Comparison of ENCODE assay signal across 1 cellular context in the genomic region with DNA sequence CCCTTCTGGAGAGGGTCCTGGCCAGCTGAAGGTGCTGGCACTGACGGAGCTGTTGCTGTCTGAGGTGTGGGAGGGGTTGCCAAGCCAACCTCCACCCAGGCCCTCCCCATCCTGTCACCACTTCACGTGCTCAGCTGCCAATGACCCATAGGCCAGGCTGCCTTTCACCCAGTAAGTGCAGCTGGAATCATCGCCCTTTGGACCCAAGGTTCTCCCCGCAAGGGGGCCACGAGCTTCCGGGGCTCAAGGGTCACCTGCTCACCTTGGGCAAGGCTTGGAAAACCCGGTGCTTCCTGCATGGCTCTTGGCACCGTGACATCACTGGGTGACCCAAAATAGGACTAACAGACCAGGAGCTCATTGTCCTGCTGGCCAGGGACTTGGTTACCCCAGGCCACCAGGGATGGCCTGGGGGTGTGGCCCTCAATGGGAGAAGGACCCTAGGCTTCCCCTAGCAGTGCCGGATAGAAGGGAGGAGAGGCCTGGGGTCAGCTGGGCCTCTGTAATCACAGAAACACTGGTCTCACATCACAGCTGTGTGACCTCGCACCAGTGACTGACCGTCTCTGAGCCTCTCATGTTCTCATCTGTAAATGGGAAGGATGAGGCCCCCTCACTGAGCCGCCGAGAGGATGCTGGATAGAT.
A peak's percentile ranks its signal among the peaks of the same experiment; 100 is the strongest.
TF ChIP-seq lines count a peak whose summit lies in the region.

No MANE protein-coding gene starts in this region.

TF ChIP-seq in HepG2, 621 proteins besides CTCF, POLR2A, EP300 and RAD21 (continued from another document and continues in another):
- TF ChIP-seq, protein P1, sequence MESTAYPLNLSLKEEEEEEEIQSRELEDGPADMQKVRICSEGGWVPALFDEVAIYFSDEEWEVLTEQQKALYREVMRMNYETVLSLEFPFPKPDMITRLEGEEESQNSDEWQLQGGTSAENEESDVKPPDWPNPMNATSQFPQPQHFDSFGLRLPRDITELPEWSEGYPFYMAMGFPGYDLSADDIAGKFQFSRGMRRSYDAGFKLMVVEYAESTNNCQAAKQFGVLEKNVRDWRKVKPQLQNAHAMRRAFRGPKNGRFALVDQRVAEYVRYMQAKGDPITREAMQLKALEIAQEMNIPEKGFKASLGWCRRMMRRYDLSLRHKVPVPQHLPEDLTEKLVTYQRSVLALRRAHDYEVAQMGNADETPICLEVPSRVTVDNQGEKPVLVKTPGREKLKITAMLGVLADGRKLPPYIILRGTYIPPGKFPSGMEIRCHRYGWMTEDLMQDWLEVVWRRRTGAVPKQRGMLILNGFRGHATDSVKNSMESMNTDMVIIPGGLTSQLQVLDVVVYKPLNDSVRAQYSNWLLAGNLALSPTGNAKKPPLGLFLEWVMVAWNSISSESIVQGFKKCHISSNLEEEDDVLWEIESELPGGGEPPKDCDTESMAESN (CRISPR knock-in tag; conservative IDR thresholded peaks at IDR 0.05) = peak; percentile 95
- TF ChIP-seq, protein P2, sequence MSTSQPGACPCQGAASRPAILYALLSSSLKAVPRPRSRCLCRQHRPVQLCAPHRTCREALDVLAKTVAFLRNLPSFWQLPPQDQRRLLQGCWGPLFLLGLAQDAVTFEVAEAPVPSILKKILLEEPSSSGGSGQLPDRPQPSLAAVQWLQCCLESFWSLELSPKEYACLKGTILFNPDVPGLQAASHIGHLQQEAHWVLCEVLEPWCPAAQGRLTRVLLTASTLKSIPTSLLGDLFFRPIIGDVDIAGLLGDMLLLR (CRISPR knock-in tag; IDR thresholded peaks at IDR 0.05) = no peak; the same call in 1 of the 2 replicates
- TF ChIP-seq ZNF547 (CRISPR knock-in tag; IDR thresholded peaks at IDR 0.05) = no peak
- no peak for TF ChIP-seq MTF1 (CRISPR knock-in tag; IDR thresholded peaks at IDR 0.05)
- peak; percentile 58; the same call in 1 of the 2 replicates for TF ChIP-seq TOPORS (CRISPR knock-in tag; IDR thresholded peaks at IDR 0.05)
- 0 out of 2 replicates have a peak, but pooled peaks have one; percentile 33 for TF ChIP-seq ZNF777 (CRISPR knock-in tag; IDR thresholded peaks at IDR 0.05)
- TF ChIP-seq GATAD1 (CRISPR knock-in tag; IDR thresholded peaks at IDR 0.05) = peak; percentile 81
- TF ChIP-seq ZNF674 (CRISPR knock-in tag; IDR thresholded peaks at IDR 0.05; ENCODE audit: low read depth) = peak; percentile 71; the same call in 1 of the 2 replicates
- TF ChIP-seq, protein P3, sequence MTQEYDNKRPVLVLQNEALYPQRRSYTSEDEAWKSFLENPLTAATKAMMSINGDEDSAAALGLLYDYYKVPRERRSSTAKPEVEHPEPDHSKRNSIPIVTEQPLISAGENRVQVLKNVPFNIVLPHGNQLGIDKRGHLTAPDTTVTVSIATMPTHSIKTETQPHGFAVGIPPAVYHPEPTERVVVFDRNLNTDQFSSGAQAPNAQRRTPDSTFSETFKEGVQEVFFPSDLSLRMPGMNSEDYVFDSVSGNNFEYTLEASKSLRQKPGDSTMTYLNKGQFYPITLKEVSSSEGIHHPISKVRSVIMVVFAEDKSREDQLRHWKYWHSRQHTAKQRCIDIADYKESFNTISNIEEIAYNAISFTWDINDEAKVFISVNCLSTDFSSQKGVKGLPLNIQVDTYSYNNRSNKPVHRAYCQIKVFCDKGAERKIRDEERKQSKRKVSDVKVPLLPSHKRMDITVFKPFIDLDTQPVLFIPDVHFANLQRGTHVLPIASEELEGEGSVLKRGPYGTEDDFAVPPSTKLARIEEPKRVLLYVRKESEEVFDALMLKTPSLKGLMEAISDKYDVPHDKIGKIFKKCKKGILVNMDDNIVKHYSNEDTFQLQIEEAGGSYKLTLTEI (CRISPR knock-in tag; conservative IDR thresholded peaks at IDR 0.05) = no peak
- TF ChIP-seq KMT2B (CRISPR knock-in tag; IDR thresholded peaks at IDR 0.05) = no peak; the same call in 1 of the 2 replicates
- TF ChIP-seq HOXA7 (CRISPR knock-in tag; IDR thresholded peaks at IDR 0.05) = no peak
- no peak for TF ChIP-seq CENPX (CRISPR knock-in tag; IDR thresholded peaks at IDR 0.05)
- peak; percentile 92 for TF ChIP-seq ZNF644 (CRISPR knock-in tag; IDR thresholded peaks at IDR 0.05; ENCODE audit: low read depth)
- TF ChIP-seq, protein P4, sequence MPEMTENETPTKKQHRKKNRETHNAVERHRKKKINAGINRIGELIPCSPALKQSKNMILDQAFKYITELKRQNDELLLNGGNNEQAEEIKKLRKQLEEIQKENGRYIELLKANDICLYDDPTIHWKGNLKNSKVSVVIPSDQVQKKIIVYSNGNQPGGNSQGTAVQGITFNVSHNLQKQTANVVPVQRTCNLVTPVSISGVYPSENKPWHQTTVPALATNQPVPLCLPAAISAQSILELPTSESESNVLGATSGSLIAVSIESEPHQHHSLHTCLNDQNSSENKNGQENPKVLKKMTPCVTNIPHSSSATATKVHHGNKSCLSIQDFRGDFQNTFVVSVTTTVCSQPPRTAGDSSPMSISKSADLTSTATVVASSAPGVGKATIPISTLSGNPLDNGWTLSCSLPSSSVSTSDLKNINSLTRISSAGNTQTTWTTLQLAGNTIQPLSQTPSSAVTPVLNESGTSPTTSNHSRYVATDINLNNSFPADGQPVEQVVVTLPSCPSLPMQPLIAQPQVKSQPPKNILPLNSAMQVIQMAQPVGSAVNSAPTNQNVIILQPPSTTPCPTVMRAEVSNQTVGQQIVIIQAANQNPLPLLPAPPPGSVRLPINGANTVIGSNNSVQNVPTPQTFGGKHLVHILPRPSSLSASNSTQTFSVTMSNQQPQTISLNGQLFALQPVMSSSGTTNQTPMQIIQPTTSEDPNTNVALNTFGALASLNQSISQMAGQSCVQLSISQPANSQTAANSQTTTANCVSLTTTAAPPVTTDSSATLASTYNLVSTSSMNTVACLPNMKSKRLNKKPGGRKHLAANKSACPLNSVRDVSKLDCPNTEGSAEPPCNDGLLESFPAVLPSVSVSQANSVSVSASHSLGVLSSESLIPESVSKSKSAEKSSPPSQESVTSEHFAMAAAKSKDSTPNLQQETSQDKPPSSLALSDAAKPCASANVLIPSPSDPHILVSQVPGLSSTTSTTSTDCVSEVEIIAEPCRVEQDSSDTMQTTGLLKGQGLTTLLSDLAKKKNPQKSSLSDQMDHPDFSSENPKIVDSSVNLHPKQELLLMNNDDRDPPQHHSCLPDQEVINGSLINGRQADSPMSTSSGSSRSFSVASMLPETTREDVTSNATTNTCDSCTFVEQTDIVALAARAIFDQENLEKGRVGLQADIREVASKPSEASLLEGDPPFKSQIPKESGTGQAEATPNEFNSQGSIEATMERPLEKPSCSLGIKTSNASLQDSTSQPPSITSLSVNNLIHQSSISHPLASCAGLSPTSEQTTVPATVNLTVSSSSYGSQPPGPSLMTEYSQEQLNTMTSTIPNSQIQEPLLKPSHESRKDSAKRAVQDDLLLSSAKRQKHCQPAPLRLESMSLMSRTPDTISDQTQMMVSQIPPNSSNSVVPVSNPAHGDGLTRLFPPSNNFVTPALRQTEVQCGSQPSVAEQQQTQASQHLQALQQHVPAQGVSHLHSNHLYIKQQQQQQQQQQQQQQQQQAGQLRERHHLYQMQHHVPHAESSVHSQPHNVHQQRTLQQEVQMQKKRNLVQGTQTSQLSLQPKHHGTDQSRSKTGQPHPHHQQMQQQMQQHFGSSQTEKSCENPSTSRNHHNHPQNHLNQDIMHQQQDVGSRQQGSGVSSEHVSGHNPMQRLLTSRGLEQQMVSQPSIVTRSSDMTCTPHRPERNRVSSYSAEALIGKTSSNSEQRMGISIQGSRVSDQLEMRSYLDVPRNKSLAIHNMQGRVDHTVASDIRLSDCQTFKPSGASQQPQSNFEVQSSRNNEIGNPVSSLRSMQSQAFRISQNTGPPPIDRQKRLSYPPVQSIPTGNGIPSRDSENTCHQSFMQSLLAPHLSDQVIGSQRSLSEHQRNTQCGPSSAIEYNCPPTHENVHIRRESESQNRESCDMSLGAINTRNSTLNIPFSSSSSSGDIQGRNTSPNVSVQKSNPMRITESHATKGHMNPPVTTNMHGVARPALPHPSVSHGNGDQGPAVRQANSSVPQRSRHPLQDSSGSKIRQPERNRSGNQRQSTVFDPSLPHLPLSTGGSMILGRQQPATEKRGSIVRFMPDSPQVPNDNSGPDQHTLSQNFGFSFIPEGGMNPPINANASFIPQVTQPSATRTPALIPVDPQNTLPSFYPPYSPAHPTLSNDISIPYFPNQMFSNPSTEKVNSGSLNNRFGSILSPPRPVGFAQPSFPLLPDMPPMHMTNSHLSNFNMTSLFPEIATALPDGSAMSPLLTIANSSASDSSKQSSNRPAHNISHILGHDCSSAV (CRISPR knock-in tag; IDR thresholded peaks at IDR 0.05; ENCODE audit: borderline replicate concordance) = no peak
- TF ChIP-seq, protein P5, sequence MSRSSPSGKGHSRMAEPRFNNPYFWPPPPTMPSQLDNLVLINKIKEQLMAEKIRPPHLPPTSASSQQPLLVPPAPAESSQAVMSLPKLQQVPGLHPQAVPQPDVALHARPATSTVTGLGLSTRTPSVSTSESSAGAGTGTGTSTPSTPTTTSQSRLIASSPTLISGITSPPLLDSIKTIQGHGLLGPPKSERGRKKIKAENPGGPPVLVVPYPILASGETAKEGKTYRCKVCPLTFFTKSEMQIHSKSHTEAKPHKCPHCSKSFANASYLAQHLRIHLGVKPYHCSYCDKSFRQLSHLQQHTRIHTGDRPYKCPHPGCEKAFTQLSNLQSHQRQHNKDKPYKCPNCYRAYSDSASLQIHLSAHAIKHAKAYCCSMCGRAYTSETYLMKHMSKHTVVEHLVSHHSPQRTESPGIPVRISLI (CRISPR knock-in tag; IDR thresholded peaks at IDR 0.05; ENCODE audit: borderline replicate concordance) = peak; percentile 70
- TF ChIP-seq NFYC (CRISPR knock-in tag; IDR thresholded peaks at IDR 0.05) = peak; percentile 59
- TF ChIP-seq, protein P6, sequence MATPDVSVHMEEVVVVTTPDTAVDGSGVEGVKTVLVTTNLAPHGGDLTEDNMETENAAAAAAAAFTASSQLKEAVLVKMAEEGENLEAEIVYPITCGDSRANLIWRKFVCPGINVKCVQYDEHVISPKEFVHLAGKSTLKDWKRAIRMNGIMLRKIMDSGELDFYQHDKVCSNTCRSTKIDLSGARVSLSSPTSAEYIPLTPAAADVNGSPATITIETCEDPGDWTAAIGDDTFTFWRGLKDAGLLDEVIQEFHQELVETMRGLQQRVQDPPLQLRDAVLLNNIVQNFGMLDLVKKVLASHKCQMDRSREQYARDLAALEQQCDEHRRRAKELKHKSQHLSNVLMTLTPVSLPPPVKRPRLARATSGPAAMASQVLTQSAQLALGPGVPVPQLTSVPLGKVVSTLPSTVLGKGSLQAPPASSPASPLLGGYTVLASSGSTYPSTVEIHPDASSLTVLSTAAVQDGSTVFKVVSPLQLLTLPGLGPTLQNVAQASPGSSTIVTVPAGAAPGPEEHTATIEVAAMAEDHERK (CRISPR knock-in tag; IDR thresholded peaks at IDR 0.05; ENCODE audit: low read depth) = no peak
- TF ChIP-seq ZBTB3 (CRISPR knock-in tag; IDR thresholded peaks at IDR 0.05; ENCODE audit: borderline replicate concordance, low read depth) = peak; percentile 98
- TF ChIP-seq PHF8 (CRISPR knock-in tag; IDR thresholded peaks at IDR 0.05) = peak; percentile 42; the same call in 1 of the 2 replicates
- TF ChIP-seq ZNF747 (CRISPR knock-in tag; IDR thresholded peaks at IDR 0.05; ENCODE audit: borderline replicate concordance) = 0 out of 2 replicates have a peak, but pooled peaks have one; percentile 82
- peak; percentile 100 for TF ChIP-seq KDM6A (CRISPR knock-in tag; IDR thresholded peaks at IDR 0.05; ENCODE audit: low read depth)
- peak; percentile 83 for TF ChIP-seq THAP11 (CRISPR knock-in tag; IDR thresholded peaks at IDR 0.05)
- TF ChIP-seq HNF4G (IDR thresholded peaks at IDR 0.05; ENCODE audit: borderline replicate concordance, low read depth, low read length) = peak; percentile 100
- peak; percentile 100 for TF ChIP-seq HNF4G (CRISPR knock-in tag; IDR thresholded peaks at IDR 0.05; ENCODE audit: borderline replicate concordance, low read depth)
- TF ChIP-seq RCOR2 (CRISPR knock-in tag; IDR thresholded peaks at IDR 0.05) = peak; percentile 97
- TF ChIP-seq, protein P7, sequence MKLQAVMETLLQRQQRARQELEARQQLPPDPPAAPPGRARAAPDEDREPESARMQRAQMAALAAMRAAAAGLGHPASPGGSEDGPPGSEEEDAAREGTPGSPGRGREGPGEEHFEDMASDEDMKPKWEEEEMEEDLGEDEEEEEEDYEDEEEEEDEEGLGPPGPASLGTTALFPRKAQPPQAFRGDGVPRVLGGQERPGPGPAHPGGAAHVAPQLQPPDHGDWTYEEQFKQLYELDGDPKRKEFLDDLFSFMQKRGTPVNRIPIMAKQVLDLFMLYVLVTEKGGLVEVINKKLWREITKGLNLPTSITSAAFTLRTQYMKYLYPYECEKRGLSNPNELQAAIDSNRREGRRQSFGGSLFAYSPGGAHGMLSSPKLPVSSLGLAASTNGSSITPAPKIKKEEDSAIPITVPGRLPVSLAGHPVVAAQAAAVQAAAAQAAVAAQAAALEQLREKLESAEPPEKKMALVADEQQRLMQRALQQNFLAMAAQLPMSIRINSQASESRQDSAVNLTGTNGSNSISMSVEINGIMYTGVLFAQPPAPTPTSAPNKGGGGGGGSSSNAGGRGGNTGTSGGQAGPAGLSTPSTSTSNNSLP (IDR thresholded peaks at IDR 0.05; ENCODE audit: low read depth, low read length) = peak; percentile 30; the same call in 1 of the 2 replicates
- TF ChIP-seq, protein P8, sequence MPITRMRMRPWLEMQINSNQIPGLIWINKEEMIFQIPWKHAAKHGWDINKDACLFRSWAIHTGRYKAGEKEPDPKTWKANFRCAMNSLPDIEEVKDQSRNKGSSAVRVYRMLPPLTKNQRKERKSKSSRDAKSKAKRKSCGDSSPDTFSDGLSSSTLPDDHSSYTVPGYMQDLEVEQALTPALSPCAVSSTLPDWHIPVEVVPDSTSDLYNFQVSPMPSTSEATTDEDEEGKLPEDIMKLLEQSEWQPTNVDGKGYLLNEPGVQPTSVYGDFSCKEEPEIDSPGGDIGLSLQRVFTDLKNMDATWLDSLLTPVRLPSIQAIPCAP (CRISPR knock-in tag; IDR thresholded peaks at IDR 0.05; ENCODE audit: low read depth) = no peak
- TF ChIP-seq ZNF552 (CRISPR knock-in tag; IDR thresholded peaks at IDR 0.05; ENCODE audit: borderline replicate concordance) = 0 out of 2 replicates have a peak, but pooled peaks have one; percentile 40
- TF ChIP-seq RBFOX2 (IDR thresholded peaks at IDR 0.05; ENCODE audit: low read depth, low read length) = no peak
- TF ChIP-seq KDM5A (IDR thresholded peaks at IDR 0.05; ENCODE audit: borderline replicate concordance, low read length) = no peak
- TF ChIP-seq HMGA1 (CRISPR knock-in tag; conservative IDR thresholded peaks at IDR 0.05) = no peak
- TF ChIP-seq ZNF501 (CRISPR knock-in tag; IDR thresholded peaks at IDR 0.05) = peak; percentile 95
